ENCODE assay signal across 1 cellular context in the genomic region with DNA sequence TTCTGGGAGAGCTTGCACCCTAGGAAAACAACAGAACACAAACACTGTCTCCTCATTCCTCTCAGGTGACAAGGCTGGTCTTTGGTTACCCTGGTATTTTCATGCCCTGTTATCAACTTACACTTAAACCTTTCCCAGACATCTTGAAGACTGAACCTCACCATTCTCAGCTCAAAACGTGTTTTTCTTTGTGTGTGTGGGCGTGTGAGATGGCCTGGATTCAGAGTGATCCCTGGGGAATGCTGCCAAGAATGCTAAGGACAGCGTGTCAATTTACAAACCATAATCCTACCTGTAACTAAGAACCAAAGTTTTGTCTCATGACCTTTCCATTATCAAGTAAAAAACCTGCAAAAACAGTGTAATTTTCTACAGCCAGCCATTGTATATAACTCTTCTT.
TF ChIP-seq lines count a peak whose summit lies in the region.

No MANE protein-coding gene starts in this region.

TF ChIP-seq in HepG2, 621 proteins besides CTCF, POLR2A, EP300 and RAD21:
- TF ChIP-seq, protein P1, sequence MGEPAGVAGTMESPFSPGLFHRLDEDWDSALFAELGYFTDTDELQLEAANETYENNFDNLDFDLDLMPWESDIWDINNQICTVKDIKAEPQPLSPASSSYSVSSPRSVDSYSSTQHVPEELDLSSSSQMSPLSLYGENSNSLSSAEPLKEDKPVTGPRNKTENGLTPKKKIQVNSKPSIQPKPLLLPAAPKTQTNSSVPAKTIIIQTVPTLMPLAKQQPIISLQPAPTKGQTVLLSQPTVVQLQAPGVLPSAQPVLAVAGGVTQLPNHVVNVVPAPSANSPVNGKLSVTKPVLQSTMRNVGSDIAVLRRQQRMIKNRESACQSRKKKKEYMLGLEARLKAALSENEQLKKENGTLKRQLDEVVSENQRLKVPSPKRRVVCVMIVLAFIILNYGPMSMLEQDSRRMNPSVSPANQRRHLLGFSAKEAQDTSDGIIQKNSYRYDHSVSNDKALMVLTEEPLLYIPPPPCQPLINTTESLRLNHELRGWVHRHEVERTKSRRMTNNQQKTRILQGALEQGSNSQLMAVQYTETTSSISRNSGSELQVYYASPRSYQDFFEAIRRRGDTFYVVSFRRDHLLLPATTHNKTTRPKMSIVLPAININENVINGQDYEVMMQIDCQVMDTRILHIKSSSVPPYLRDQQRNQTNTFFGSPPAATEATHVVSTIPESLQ (CRISPR knock-in tag; conservative IDR thresholded peaks at IDR 0.05), result no peak
- no peak for TF ChIP-seq MZF1 (CRISPR knock-in tag; IDR thresholded peaks at IDR 0.05; ENCODE audit: borderline replicate concordance)
- TF ChIP-seq, protein P2, sequence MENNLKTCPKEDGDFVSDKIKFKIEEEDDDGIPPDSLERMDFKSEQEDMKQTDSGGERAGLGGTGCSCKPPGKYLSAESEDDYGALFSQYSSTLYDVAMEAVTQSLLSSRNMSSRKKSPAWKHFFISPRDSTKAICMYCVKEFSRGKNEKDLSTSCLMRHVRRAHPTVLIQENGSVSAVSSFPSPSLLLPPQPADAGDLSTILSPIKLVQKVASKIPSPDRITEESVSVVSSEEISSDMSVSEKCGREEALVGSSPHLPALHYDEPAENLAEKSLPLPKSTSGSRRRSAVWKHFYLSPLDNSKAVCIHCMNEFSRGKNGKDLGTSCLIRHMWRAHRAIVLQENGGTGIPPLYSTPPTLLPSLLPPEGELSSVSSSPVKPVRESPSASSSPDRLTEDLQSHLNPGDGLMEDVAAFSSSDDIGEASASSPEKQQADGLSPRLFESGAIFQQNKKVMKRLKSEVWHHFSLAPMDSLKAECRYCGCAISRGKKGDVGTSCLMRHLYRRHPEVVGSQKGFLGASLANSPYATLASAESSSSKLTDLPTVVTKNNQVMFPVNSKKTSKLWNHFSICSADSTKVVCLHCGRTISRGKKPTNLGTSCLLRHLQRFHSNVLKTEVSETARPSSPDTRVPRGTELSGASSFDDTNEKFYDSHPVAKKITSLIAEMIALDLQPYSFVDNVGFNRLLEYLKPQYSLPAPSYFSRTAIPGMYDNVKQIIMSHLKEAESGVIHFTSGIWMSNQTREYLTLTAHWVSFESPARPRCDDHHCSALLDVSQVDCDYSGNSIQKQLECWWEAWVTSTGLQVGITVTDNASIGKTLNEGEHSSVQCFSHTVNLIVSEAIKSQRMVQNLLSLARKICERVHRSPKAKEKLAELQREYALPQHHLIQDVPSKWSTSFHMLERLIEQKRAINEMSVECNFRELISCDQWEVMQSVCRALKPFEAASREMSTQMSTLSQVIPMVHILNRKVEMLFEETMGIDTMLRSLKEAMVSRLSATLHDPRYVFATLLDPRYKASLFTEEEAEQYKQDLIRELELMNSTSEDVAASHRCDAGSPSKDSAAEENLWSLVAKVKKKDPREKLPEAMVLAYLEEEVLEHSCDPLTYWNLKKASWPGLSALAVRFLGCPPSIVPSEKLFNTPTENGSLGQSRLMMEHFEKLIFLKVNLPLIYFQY (CRISPR knock-in tag; IDR thresholded peaks at IDR 0.05; ENCODE audit: borderline replicate concordance), result no peak
- TF ChIP-seq, protein P3, sequence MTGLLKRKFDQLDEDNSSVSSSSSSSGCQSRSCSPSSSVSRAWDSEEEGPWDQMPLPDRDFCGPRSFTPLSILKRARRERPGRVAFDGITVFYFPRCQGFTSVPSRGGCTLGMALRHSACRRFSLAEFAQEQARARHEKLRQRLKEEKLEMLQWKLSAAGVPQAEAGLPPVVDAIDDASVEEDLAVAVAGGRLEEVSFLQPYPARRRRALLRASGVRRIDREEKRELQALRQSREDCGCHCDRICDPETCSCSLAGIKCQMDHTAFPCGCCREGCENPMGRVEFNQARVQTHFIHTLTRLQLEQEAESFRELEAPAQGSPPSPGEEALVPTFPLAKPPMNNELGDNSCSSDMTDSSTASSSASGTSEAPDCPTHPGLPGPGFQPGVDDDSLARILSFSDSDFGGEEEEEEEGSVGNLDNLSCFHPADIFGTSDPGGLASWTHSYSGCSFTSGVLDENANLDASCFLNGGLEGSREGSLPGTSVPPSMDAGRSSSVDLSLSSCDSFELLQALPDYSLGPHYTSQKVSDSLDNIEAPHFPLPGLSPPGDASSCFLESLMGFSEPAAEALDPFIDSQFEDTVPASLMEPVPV (CRISPR knock-in tag; IDR thresholded peaks at IDR 0.05), result no peak
- no peak for TF ChIP-seq ZNF746 (CRISPR knock-in tag; IDR thresholded peaks at IDR 0.05)
- TF ChIP-seq, protein P4, sequence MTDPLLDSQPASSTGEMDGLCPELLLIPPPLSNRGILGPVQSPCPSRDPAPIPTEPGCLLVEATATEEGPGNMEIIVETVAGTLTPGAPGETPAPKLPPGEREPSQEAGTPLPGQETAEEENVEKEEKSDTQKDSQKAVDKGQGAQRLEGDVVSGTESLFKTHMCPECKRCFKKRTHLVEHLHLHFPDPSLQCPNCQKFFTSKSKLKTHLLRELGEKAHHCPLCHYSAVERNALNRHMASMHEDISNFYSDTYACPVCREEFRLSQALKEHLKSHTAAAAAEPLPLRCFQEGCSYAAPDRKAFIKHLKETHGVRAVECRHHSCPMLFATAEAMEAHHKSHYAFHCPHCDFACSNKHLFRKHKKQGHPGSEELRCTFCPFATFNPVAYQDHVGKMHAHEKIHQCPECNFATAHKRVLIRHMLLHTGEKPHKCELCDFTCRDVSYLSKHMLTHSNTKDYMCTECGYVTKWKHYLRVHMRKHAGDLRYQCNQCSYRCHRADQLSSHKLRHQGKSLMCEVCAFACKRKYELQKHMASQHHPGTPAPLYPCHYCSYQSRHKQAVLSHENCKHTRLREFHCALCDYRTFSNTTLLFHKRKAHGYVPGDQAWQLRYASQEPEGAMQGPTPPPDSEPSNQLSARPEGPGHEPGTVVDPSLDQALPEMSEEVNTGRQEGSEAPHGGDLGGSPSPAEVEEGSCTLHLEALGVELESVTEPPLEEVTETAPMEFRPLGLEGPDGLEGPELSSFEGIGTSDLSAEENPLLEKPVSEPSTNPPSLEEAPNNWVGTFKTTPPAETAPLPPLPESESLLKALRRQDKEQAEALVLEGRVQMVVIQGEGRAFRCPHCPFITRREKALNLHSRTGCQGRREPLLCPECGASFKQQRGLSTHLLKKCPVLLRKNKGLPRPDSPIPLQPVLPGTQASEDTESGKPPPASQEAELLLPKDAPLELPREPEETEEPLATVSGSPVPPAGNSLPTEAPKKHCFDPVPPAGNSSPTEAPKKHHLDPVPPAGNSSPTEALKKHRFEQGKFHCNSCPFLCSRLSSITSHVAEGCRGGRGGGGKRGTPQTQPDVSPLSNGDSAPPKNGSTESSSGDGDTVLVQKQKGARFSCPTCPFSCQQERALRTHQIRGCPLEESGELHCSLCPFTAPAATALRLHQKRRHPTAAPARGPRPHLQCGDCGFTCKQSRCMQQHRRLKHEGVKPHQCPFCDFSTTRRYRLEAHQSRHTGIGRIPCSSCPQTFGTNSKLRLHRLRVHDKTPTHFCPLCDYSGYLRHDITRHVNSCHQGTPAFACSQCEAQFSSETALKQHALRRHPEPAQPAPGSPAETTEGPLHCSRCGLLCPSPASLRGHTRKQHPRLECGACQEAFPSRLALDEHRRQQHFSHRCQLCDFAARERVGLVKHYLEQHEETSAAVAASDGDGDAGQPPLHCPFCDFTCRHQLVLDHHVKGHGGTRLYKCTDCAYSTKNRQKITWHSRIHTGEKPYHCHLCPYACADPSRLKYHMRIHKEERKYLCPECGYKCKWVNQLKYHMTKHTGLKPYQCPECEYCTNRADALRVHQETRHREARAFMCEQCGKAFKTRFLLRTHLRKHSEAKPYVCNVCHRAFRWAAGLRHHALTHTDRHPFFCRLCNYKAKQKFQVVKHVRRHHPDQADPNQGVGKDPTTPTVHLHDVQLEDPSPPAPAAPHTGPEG (CRISPR knock-in tag; IDR thresholded peaks at IDR 0.05), result no peak
- no peak for TF ChIP-seq SCMH1 (CRISPR knock-in tag; IDR thresholded peaks at IDR 0.05; ENCODE audit: borderline replicate concordance)
- TF ChIP-seq NCOA5 (CRISPR knock-in tag; IDR thresholded peaks at IDR 0.05), result no peak
- TF ChIP-seq RFX1 (IDR thresholded peaks at IDR 0.05), result no peak
- no peak for TF ChIP-seq ZFP36 (IDR thresholded peaks at IDR 0.05; ENCODE audit: borderline replicate concordance, low read depth, low read length, partially characterized antibody)
- no peak for TF ChIP-seq MYC (CRISPR knock-in tag; IDR thresholded peaks at IDR 0.05; ENCODE audit: borderline replicate concordance)
